ENCODE assay signal across 8 cellular contexts in the genomic region with DNA sequence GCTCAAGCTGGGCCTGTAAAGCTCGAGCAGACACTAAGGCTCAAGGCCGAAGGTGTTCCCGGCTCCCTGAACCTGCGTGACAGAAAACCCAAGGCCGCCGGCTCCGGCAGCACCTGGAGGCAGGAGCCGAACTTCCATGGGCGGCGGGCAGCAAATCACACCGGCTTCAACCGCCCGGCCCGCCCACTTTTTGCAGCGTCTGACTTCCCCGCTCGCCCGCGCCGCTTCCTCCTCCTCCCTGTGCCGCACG. TPM values are rescaled to one million over a fixed set of nuclear protein-coding genes. Genes with fewer than 3 reads are reported as not detected.
DNase-seq lines count a peak whose midpoint lies in the region; ATAC-seq and TF ChIP-seq lines count a peak whose summit lies in the region.

No MANE protein-coding gene starts in this region.

- intact Hi-C loops in mucosa of descending colon (cut with DNase I, micrococcal nuclease) = no loop called here

- ATAC-seq in GM19463 (IDR thresholded peaks at IDR 0.05; ENCODE audit: unreplicated experiment) = peak; percentile 51
- ATAC-seq in mucosa of descending colon = peak; percentile 78

- no peaks in the 10 kb centered on the region for H3K9me3 ChIP-seq in BE2C
- no peaks in the 10 kb centered on the region for H3K9me3 ChIP-seq in mucosa of descending colon

- H3K27me3 ChIP-seq in BE2C = no peaks in the 10 kb centered on the region

- H3K36me3 ChIP-seq in BE2C (no peaks in the 10 kb centered on the region), mucosa of descending colon (ENCODE audit: low read depth) (no peaks in the 10 kb centered on the region)

- TF ChIP-seq CTCF in BE2C (IDR thresholded peaks at IDR 0.05; ENCODE audit: low read depth, low read length) (no peak), mucosa of descending colon (IDR thresholded peaks at IDR 0.05) (no peak)

- H3K4me3 ChIP-seq in BE2C (ENCODE audit: low read depth, low read length) (peak overlapping the region; percentile 60), mucosa of descending colon (peak overlapping the region; percentile 65)

- DNase-seq in BE2C (peak; percentile 84), HPDE6-E6E7 (ENCODE audit: extremely low spot score) (peak; percentile 71), epidermal melanocyte (ENCODE audit: insufficient read length, low spot score) (peak; percentile 88), mucosa of descending colon (peak; percentile 90 to 96 (median 93))
- DNase-seq in NK-92 treated with Interleukin-12 subunit alpha and Interleukin-12 subunit beta, amount 100 ng/mL, for 24 hours (lab: John Stamatoyannopoulos, UW) = peak; percentile 75
- peak; percentile 91 for DNase-seq in activated CD8-positive, alpha-beta memory T cell treated with anti-CD3 and anti-CD28 coated beads, Interleukin-2, amount 50 U/mL, for 48 hours
- DNase-seq in stimulated activated CD8-positive, alpha-beta memory T cell treated with anti-CD3 and anti-CD28 coated beads, Interleukin-4, amount 100 ng/mL, for 24 hours (ENCODE audit: low read depth) = peak; percentile 73

- H3K4me1 ChIP-seq in BE2C (peaks cover 7% of the 10 kb centered on the region; the same call in 1 of the 2 replicates), mucosa of descending colon (ENCODE audit: low read depth) (peaks cover 34% of the 10 kb centered on the region)

RNA-seq across cellular contexts. Expression of a gene that starts 0.9 kb away (rescaled TPM):
- polyA plus RNA-seq in BE2C (2012; ENCODE audit: insufficient read depth, insufficient read length, low read depth) = 28.5 TPM
- 100 to 1,000 TPM in 1 of 3 donors, 10 to 100 TPM in 2; 82.8 to 114 (median 83.3) TPM for total RNA-seq in mucosa of descending colon

RNA-seq across cellular contexts. Expression of a gene that starts 14.3 kb away (rescaled TPM):
- 74.3 TPM for polyA plus RNA-seq in BE2C (2012; ENCODE audit: insufficient read depth, insufficient read length, low read depth)
- total RNA-seq in mucosa of descending colon = 100 to 1,000 TPM in 2 of 3 donors, 10 to 100 TPM in 1; 85.5 to 160 (median 133) TPM

Comparison
In these comparisons a context has a peak if more than half of its experiments do, and no peak if none do; other contexts are left out.
1. Peak in every context shown above with its lines: DNase-seq, ATAC-seq and H3K4me3 ChIP-seq.